Comparison of ENCODE assay signal across 8 cellular contexts in genomic region chr7:130909881-130910672, GRCh38.
DNase-seq lines count a peak whose midpoint lies in the region; ATAC-seq, FAIRE-seq and TF ChIP-seq lines count a peak whose summit lies in the region.

No MANE protein-coding gene starts in this region.

- TF ChIP-seq CTCF in PC-3 (conservative IDR thresholded peaks at IDR 0.05; ENCODE audit: low read depth, low read length): no peak
- TF ChIP-seq CTCF in bronchial epithelial cell (IDR thresholded peaks at IDR 0.05; ENCODE audit: insufficient read depth, low read length, severe bottlenecking): no peak
- no peak for TF ChIP-seq CTCF in lower leg skin (IDR thresholded peaks at IDR 0.05)

- no peaks in the 10 kb centered on the region for H3K27me3 Mint-ChIP-seq in CD4-positive, alpha-beta memory T cell
- no peaks in the 10 kb centered on the region for H3K27me3 Mint-ChIP-seq in naive B cell

- peaks cover 3% of the 10 kb centered on the region for H3K36me3 ChIP-seq in CD4-positive, alpha-beta memory T cell (ENCODE audit: insufficient read depth, low read length)
- H3K36me3 ChIP-seq in PC-3 (ENCODE audit: low read depth, low read length): peaks cover 50% of the 10 kb centered on the region
- no peaks in the 10 kb centered on the region for H3K36me3 ChIP-seq in bronchial epithelial cell (ENCODE audit: control insufficient read depth, insufficient read depth, low read length)

- 75 to 84% methylated on average over 9 of the region's 9 CpGs for WGBS in lower leg skin, 2 donors

- peaks cover 41% of the 10 kb centered on the region for H4K20me1 ChIP-seq in PC-3 (ENCODE audit: low read length)

- BruUV-seq in PC-3 (replicated peaks; lab: Mats Ljungman, UMichigan): no TSS peak

- H3K9ac ChIP-seq in PC-3 (ENCODE audit: low read length): peak overlapping the region; percentile 94

- H3F3A ChIP-seq in PC-3 (ENCODE audit: low read length, unreplicated experiment): peaks cover 56% of the 10 kb centered on the region

- no peaks in the 10 kb centered on the region for H3K9me3 ChIP-seq in CD4-positive, alpha-beta memory T cell (ENCODE audit: control insufficient read depth in 1 of 2, low read length in 2 of 2)
- H3K9me3 ChIP-seq in PC-3 (ENCODE audit: low read length): no peaks in the 10 kb centered on the region

- no peaks in the 10 kb centered on the region for H3K9me2 ChIP-seq in PC-3 (replicated peaks; ENCODE audit: low read length)

- H3K4me1 ChIP-seq in CD4-positive, alpha-beta memory T cell (ENCODE audit: insufficient read depth, low read length): peaks cover 80% of the 10 kb centered on the region
- peaks cover 53% of the 10 kb centered on the region for H3K4me1 ChIP-seq in PC-3 (ENCODE audit: insufficient read depth, low read length)

- no peak for FAIRE-seq in bronchial epithelial cell (lab: Jason Lieb, UNC)

- peak overlapping the region in 6 of 7 donors; percentile 3 to 98 (median 72) for H3K27ac Mint-ChIP-seq in CD4-positive, alpha-beta memory T cell
- peak overlapping the region in 4 of 6 donors; percentile 20 to 80 (median 54) for H3K27ac Mint-ChIP-seq in naive B cell

- peak overlapping the region; percentile 92 for H3K4me2 ChIP-seq in PC-3 (ENCODE audit: low read length)

- no peaks in the 10 kb centered on the region for H3K27me3 ChIP-seq in CD4-positive, alpha-beta memory T cell (ENCODE audit: insufficient read depth, low read length)
- H3K27me3 ChIP-seq in PC-3 (ENCODE audit: low read length) (no peaks in the 10 kb centered on the region), bronchial epithelial cell (ENCODE audit: control insufficient read depth, insufficient read depth, low read length) (no peaks in the 10 kb centered on the region)

- ATAC-seq in PC-3 (no peak), naive B cell (ENCODE audit: low read depth in 2 of 2) (no peak), GM19351 (IDR thresholded peaks at IDR 0.05; ENCODE audit: unreplicated experiment) (no peak), HG03460 (IDR thresholded peaks at IDR 0.05; ENCODE audit: unreplicated experiment) (no peak)

- H2AFZ ChIP-seq in PC-3 (ENCODE audit: low read length): no peak overlapping the region

- peaks cover 0 to 8% (median 0%) of the 10 kb centered on the region in 8 donors for H3K9me3 Mint-ChIP-seq in CD4-positive, alpha-beta memory T cell
- H3K9me3 Mint-ChIP-seq in naive B cell: no peaks in the 10 kb centered on the region

- peak overlapping the region in 6 of 8 donors; percentile 10 to 98 (median 87) for H3K4me3 Mint-ChIP-seq in CD4-positive, alpha-beta memory T cell
- peak overlapping the region in 1 of 8 donors; percentile 20 for H3K4me3 Mint-ChIP-seq in naive B cell

- H3K27ac ChIP-seq in CD4-positive, alpha-beta memory T cell (ENCODE audit: low read depth, low read length): peak overlapping the region; percentile 14
- H3K27ac ChIP-seq in PC-3 (ENCODE audit: low read length): peak overlapping the region; percentile 99

- peaks cover 62 to 94% (median 76%) of the 10 kb centered on the region in 4 donors for H3K4me1 Mint-ChIP-seq in CD4-positive, alpha-beta memory T cell
- H3K4me1 Mint-ChIP-seq in naive B cell: peaks cover 50 to 63% (median 52%) of the 10 kb centered on the region in 3 donors

- CTCF ChIA-PET in CD4-positive, alpha-beta memory T cell (lab: Charles Lee; ENCODE audit: partially characterized antibody): interaction anchor here (1.4 to 5.1 kb wide), 3 partner anchors 12 to 50 kb away, joined by 3 to 42 read pairs (median 3); no protein-coding TSS in a partner anchor
- CTCF ChIA-PET in PC-3 (lab: Charles Lee): no interaction called here

- POLR2A ChIA-PET in CD4-positive, alpha-beta memory T cell (lab: Charles Lee; ENCODE audit: partially characterized antibody): no interaction called here
- POLR2A ChIA-PET in PC-3 (lab: Charles Lee; ENCODE audit: unreplicated experiment): interaction anchor here (0.7 kb wide), 1 partner anchor 156 kb away, joined by 3 read pairs; no protein-coding TSS in a partner anchor

- intact Hi-C loops in CD4-positive, alpha-beta memory T cell (cut with micrococcal nuclease): no loop called here
- intact Hi-C loops in PC-3 (cut with micrococcal nuclease) (no loop called here), lower leg skin (cut with DNase I; ENCODE audit: low total_unique reads) (no loop called here)

- H3K4me3 ChIP-seq in CD4-positive, alpha-beta memory T cell (ENCODE audit: low read length in 2 of 2): no peak overlapping the region
- H3K4me3 ChIP-seq in PC-3 (ENCODE audit: low read length) (peak overlapping the region; percentile 92), bronchial epithelial cell (ENCODE audit: low read depth, low read length) (peak overlapping the region; percentile 48), lower leg skin (ENCODE audit: low read depth, poor library complexity, severe bottlenecking) (no peak overlapping the region)

- DNase-seq in CD4-positive, alpha-beta memory T cell: peak in 1 of 5 donors; percentile 31
- DNase-seq in PC-3: peak; percentile 35
- peak; percentile 83 for DNase-seq in bronchial epithelial cell (ENCODE audit: low read depth)
- DNase-seq in naive B cell: no peak
- DNase-seq in lower leg skin (ENCODE audit: low spot score in 2 of 2): no peak
- no peak for DNase-seq in cerebellum (ENCODE audit: low spot score)

- peaks cover 93% of the 10 kb centered on the region for H3K79me2 ChIP-seq in PC-3 (ENCODE audit: low read length)

- no peak for TF ChIP-seq POLR2A in lower leg skin (IDR thresholded peaks at IDR 0.05)

- peaks cover 14 to 53% of the 10 kb centered on the region in 2 donors for H3K36me3 Mint-ChIP-seq in CD4-positive, alpha-beta memory T cell
- no peaks in the 10 kb centered on the region for H3K36me3 Mint-ChIP-seq in naive B cell

Comparison
In these comparisons a context has a peak if more than half of its experiments do, and no peak if none do; other contexts are left out.
1. DNase-seq: peak in PC-3 (single experiment) and bronchial epithelial cell (single experiment); none in naive B cell (single experiment), lower leg skin (0 of 2) and cerebellum (single experiment).
2. H3K4me3 ChIP-seq: peak in PC-3 (single experiment) and bronchial epithelial cell (single experiment); none in CD4-positive, alpha-beta memory T cell (0 of 2) and lower leg skin (single experiment).